Comparison of ENCODE assay signal across 10 cellular contexts in the genomic region with DNA sequence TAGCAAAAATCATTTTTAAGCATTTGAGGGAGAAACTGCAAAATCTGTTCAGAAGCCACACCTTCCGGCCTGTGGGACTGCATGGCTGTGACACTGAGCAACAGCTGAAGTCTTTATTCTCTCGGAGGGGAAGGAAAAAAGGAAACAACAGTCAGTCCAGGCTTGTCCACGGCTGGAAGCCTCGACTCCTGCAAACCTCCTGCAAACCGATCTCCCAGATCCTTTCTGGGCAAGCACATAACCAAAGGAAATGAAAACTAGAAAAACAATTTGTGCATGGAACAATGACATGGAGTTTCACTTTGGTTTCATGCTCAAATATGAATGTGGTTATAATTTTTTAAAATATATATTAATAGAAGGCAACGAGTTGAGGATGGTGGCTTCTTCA. TPM values are rescaled to one million over a fixed set of nuclear protein-coding genes. Genes with fewer than 3 reads are reported as not detected.
A peak's percentile ranks its signal among the peaks of the same experiment; 100 is the strongest.
DNase-seq lines count a peak whose midpoint lies in the region; ATAC-seq and TF ChIP-seq lines count a peak whose summit lies in the region.
"Had no signal": no experiment of that assay in that cellular context is flagged by ENCODE, and none has a peak within 500 bp of the region (broad histone marks: within the 10 kb centered on the region; RNA-seq: fewer than 3 reads in every experiment).

No MANE protein-coding gene starts in this region.

- POLR2A ChIA-PET in BJ (lab: Charles Lee) = interaction anchor here (0.9 kb wide), 2 partner anchors 93 to 106 kb away, joined by 3 to 6 read pairs; no protein-coding TSS in a partner anchor

- no peak overlapping the region for H3K9ac ChIP-seq in parathyroid adenoma

- H3K9me3 ChIP-seq in gastroesophageal sphincter = no peaks in the 10 kb centered on the region
- no peaks in the 10 kb centered on the region for H3K9me3 ChIP-seq in parathyroid adenoma (ENCODE audit: control insufficient read depth, low read length)

- H3K27ac ChIP-seq in gastroesophageal sphincter (peak overlapping the region; percentile 95 to 99 (median 98)), parathyroid adenoma (peak overlapping the region; percentile 32)

- H3K4me3 ChIP-seq in BJ (ENCODE audit: low read depth, low read length) = peak overlapping the region; percentile 76
- peak overlapping the region; percentile 89 to 98 for H3K4me3 ChIP-seq in gastroesophageal sphincter
- H3K4me3 ChIP-seq in parathyroid adenoma (ENCODE audit: low read depth, low read length) = peak overlapping the region; percentile 49

- H2AFZ ChIP-seq in parathyroid adenoma = no peak overlapping the region

- DNase-seq in BJ (ENCODE audit: low read depth) (no peak), anterior cingulate cortex (lab: John Stamatoyannopoulos, UW) (no peak), SKM-1 (lab: John Stamatoyannopoulos, UW; ENCODE audit: unreplicated experiment) (no peak), NCI-H2107 treated with DMSO at 0.1 percent for 48 hours (lab: John Stamatoyannopoulos, UW; ENCODE audit: unreplicated experiment) (no peak)
- DNase-seq in stimulated activated CD8-positive, alpha-beta memory T cell treated with anti-CD3 and anti-CD28 coated beads, Interleukin-4, amount 100 ng/mL, for 48 hours = no peak
- DNase-seq: natural killer cell; stimulated activated naive CD8-positive, alpha-beta T cell treated with anti-CD3 and anti-CD28 coated beads, Interleukin-15, amount 100 ng/mL, for 72 hours had no signal

- H3K79me2 ChIP-seq in parathyroid adenoma = no peaks in the 10 kb centered on the region

- CTCF ChIA-PET in BJ (lab: Yijun Ruan, JAX) = interaction anchor here (0.8 to 3.2 kb wide), 9 partner anchors 10 to 139 kb away, joined by 3 to 11 read pairs (median 3); no protein-coding TSS in a partner anchor

- TF ChIP-seq CTCF in BJ (IDR thresholded peaks at IDR 0.05; ENCODE audit: insufficient read depth, low read depth, low read length) = no peak
- no peak for TF ChIP-seq CTCF in gastroesophageal sphincter (IDR thresholded peaks at IDR 0.05)
- TF ChIP-seq CTCF in parathyroid adenoma (IDR thresholded peaks at IDR 0.05) = no peak

- H3K36me3 ChIP-seq in BJ (ENCODE audit: control insufficient read depth, insufficient read depth, low read length) (peaks cover under 1% of the 10 kb centered on the region; the same call in 1 of the 2 replicates), gastroesophageal sphincter (no peaks in the 10 kb centered on the region), parathyroid adenoma (ENCODE audit: control insufficient read depth, insufficient read depth, low read length) (no peaks in the 10 kb centered on the region)

- ATAC-seq in SK-N-SH treated with all-trans-retinoic acid at 6 μM for 48 hours (peak; percentile 11; the same call in 1 of the 3 replicates), gastroesophageal sphincter (no peak)
- ATAC-seq: natural killer cell; stimulated activated naive CD8-positive, alpha-beta T cell treated with anti-CD3 and anti-CD28 coated beads, Interleukin-15, amount 100 ng/mL, for 72 hours had no signal

- WGBS in gastroesophageal sphincter (ENCODE audit: low coverage in 1 of 2), 2 donors = 2 to 4% methylated on average over 6 of the region's 6 CpGs

- peak overlapping the region; percentile 24 for H3K4me2 ChIP-seq in parathyroid adenoma (ENCODE audit: low read length)

- H3K27me3 ChIP-seq in BJ (ENCODE audit: control insufficient read depth, insufficient read depth, low read length) = no peaks in the 10 kb centered on the region
- H3K27me3 ChIP-seq in gastroesophageal sphincter = no peaks in the 10 kb centered on the region
- peaks cover 2% of the 10 kb centered on the region for H3K27me3 ChIP-seq in parathyroid adenoma (ENCODE audit: control insufficient read depth, insufficient read depth, low read length)

- TF ChIP-seq POLR2A in gastroesophageal sphincter (IDR thresholded peaks at IDR 0.05) = no peak

- TF ChIP-seq EP300 in gastroesophageal sphincter (IDR thresholded peaks at IDR 0.05) = no peak

- H3K4me1 ChIP-seq in gastroesophageal sphincter (peaks cover 7 to 66% (median 19%) of the 10 kb centered on the region in 3 donors), parathyroid adenoma (no peaks in the 10 kb centered on the region)

TF ChIP-seq in SK-N-SH treated with all-trans-retinoic acid at 6 μM for 48 hours, 23 proteins besides CTCF, POLR2A, EP300 and RAD21:
- TF ChIP-seq BACH2 (CRISPR knock-in tag; IDR thresholded peaks at IDR 0.05; ENCODE audit: borderline replicate concordance) (no peak), ISL1 (CRISPR knock-in tag; IDR thresholded peaks at IDR 0.05) (no peak), OSR1 (CRISPR knock-in tag; IDR thresholded peaks at IDR 0.05) (no peak), ZC3H10 (CRISPR knock-in tag; IDR thresholded peaks at IDR 0.05) (no peak), CSDC2 (CRISPR knock-in tag; IDR thresholded peaks at IDR 0.05) (no peak), ZNF70 (CRISPR knock-in tag; IDR thresholded peaks at IDR 0.05) (no peak), ARNTL (CRISPR knock-in tag; IDR thresholded peaks at IDR 0.05; ENCODE audit: borderline replicate concordance, low read depth) (no peak), PATZ1 (CRISPR knock-in tag; IDR thresholded peaks at IDR 0.05; ENCODE audit: borderline replicate concordance) (no peak), TCF4 (CRISPR knock-in tag; IDR thresholded peaks at IDR 0.05; ENCODE audit: borderline replicate concordance) (no peak), SNAI2 (CRISPR knock-in tag; IDR thresholded peaks at IDR 0.05) (no peak), CSRNP3 (CRISPR knock-in tag; IDR thresholded peaks at IDR 0.05) (no peak), ESRRG (CRISPR knock-in tag; IDR thresholded peaks at IDR 0.05) (no peak), PPARA (CRISPR knock-in tag; IDR thresholded peaks at IDR 0.05; ENCODE audit: borderline replicate concordance) (no peak), GLIS3 (CRISPR knock-in tag; IDR thresholded peaks at IDR 0.05) (no peak), ZFP30 (CRISPR knock-in tag; IDR thresholded peaks at IDR 0.05) (no peak), RARB (CRISPR knock-in tag; IDR thresholded peaks at IDR 0.05) (no peak), ZNF565 (CRISPR knock-in tag; conservative IDR thresholded peaks at IDR 0.05; ENCODE audit: low read depth) (no peak), TOX (CRISPR knock-in tag; IDR thresholded peaks at IDR 0.05; ENCODE audit: borderline replicate concordance) (no peak), ZNF8 (CRISPR knock-in tag; IDR thresholded peaks at IDR 0.05) (no peak)
- TF ChIP-seq, protein P1, sequence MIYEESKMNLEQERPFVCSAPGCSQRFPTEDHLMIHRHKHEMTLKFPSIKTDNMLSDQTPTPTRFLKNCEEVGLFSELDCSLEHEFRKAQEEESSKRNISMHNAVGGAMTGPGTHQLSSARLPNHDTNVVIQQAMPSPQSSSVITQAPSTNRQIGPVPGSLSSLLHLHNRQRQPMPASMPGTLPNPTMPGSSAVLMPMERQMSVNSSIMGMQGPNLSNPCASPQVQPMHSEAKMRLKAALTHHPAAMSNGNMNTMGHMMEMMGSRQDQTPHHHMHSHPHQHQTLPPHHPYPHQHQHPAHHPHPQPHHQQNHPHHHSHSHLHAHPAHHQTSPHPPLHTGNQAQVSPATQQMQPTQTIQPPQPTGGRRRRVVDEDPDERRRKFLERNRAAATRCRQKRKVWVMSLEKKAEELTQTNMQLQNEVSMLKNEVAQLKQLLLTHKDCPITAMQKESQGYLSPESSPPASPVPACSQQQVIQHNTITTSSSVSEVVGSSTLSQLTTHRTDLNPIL (CRISPR knock-in tag; IDR thresholded peaks at IDR 0.05; ENCODE audit: low read depth) = no peak
TF ChIP-seq in SK-N-SH treated with all-trans-retinoic acid at 6 μM for 48 hours: peak in this region for 0.

RNA-seq across cellular contexts. Expression of gene COL4A1, which starts 1.0 kb away (rescaled TPM):
- 345 and 375 TPM in 2 replicates for polyA plus RNA-seq in BJ (2011; rRNA removed)
- polyA minus RNA-seq in BJ (2011; rRNA and poly(A)+ RNA removed) = 346 and 360 TPM in 2 replicates
- 100 to 1,000 TPM; 278 to 618 (median 440) TPM for total RNA-seq in gastroesophageal sphincter
- total RNA-seq: natural killer cell had no signal

RNA-seq across cellular contexts. Expression of gene COL4A2, which starts 1.1 kb away (rescaled TPM):
- polyA plus RNA-seq in BJ (2011; rRNA removed) = 410 and 886 TPM in 2 replicates
- 205 and 240 TPM in 2 replicates for polyA minus RNA-seq in BJ (2011; rRNA and poly(A)+ RNA removed)
- total RNA-seq in gastroesophageal sphincter = 100 to 1,000 TPM; 478 to 945 (median 543) TPM
- total RNA-seq: natural killer cell had no signal
